ENCODE assay signal across 24 cellular contexts in the genomic region with DNA sequence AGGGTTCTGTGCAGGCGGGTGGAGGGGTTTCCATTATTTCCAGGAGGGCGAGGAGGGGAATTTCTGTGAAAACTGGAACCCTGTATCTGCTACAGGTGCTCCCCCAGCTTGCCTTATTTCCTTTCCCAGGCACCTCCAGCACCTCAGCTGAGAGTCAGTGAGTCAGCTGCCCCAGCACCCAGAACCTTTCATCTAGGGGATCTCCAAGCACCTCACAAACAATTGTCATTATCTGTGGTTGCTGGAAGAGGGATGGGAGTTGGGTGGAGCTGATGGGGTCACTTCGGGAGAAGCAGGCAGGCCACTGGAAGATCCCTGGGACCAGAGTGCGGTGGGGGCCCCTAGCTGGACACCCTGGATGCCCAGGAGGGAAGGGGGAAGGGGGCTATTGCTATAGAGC. TPM values are rescaled to one million over a fixed set of nuclear protein-coding genes. Genes with fewer than 3 reads are reported as not detected.
A peak's percentile ranks its signal among the peaks of the same experiment; 100 is the strongest.
DNase-seq lines count a peak whose midpoint lies in the region; ATAC-seq and TF ChIP-seq lines count a peak whose summit lies in the region.
"Had no signal": no experiment of that assay in that cellular context is flagged by ENCODE, and none has a peak within 500 bp of the region (broad histone marks: within the 10 kb centered on the region; RNA-seq: fewer than 3 reads in every experiment).

No MANE protein-coding gene starts in this region.

- DNase-seq in activated T-cell treated with anti-CD3 and anti-CD28 coated beads, Interleukin-2, amount 50 U/mL, for 4 hours = no peak
- DNase-seq in activated T-cell treated with anti-CD3 and anti-CD28 coated beads, Interleukin-2, amount 50 U/mL, for 48 hours = no peak
- DNase-seq in D341Med (ENCODE audit: low spot score) = peak; percentile 4
- no peak for DNase-seq in NT2/D1 (ENCODE audit: low read depth, low spot score)
- peak; percentile 46 for DNase-seq in epithelial cell of esophagus (ENCODE audit: low read depth)
- no peak for DNase-seq in BE2C
- no peak for DNase-seq in hypothalamus (lab: John Stamatoyannopoulos, UW)
- DNase-seq: AML-193, DND-41, Karpas-422, MG63, NCI-H1048, NCI-H1436, NCI-H1930, NCI-H345, NCI-H524 treated with DMSO at 0.1 percent for 48 hours, PC-3, RPMI8226, SHP77 treated with DMSO at 0.1 percent for 48 hours had no signal

- peak; percentile 39 to 63 for ATAC-seq in activated T-cell treated with anti-CD3 and anti-CD28 coated beads, Interleukin-2, amount 50 U/mL, for 4 hours
- no peak for ATAC-seq in GM21786 (IDR thresholded peaks at IDR 0.05; ENCODE audit: unreplicated experiment)
- ATAC-seq: GM23338, HCT116, PC-3 had no signal

- no peak for TF ChIP-seq CTCF in epithelial cell of esophagus (IDR thresholded peaks at IDR 0.05; ENCODE audit: insufficient read depth, low read depth, low read length, missing control alignments)
- TF ChIP-seq CTCF in BE2C (IDR thresholded peaks at IDR 0.05; ENCODE audit: low read depth, low read length) = no peak

- H3K4me3 Mint-ChIP-seq in activated T-cell treated with anti-CD3 and anti-CD28 coated beads, Interleukin-2, amount 50 U/mL, for 4 hours = no peak overlapping the region
- H3K4me3 Mint-ChIP-seq: CD14-positive monocyte, GM23338, IgD-negative memory B cell had no signal

- no peaks in the 10 kb centered on the region for H3K27me3 ChIP-seq in NT2/D1 (ENCODE audit: insufficient read depth, insufficient read length)
- H3K27me3 ChIP-seq in BE2C = no peaks in the 10 kb centered on the region

- no peaks in the 10 kb centered on the region for H3K9me3 Mint-ChIP-seq in activated T-cell treated with anti-CD3 and anti-CD28 coated beads, Interleukin-2, amount 50 U/mL, for 4 hours
- H3K9me3 Mint-ChIP-seq: GM23338, IgD-negative memory B cell had no signal

- peaks cover 19% of the 10 kb centered on the region for H3K27me3 Mint-ChIP-seq in activated T-cell treated with anti-CD3 and anti-CD28 coated beads, Interleukin-2, amount 50 U/mL, for 4 hours (ENCODE audit: low read depth)

- H3K36me3 ChIP-seq in NT2/D1 (ENCODE audit: insufficient read depth, insufficient read length, low read length) = no peaks in the 10 kb centered on the region
- no peaks in the 10 kb centered on the region for H3K36me3 ChIP-seq in BE2C
- H3K36me3 ChIP-seq: MG63 had no signal

- H3K9me3 ChIP-seq in NT2/D1 (ENCODE audit: insufficient read depth, low read length) (no peaks in the 10 kb centered on the region), BE2C (no peaks in the 10 kb centered on the region)
- H3K9me3 ChIP-seq: MG63 had no signal

- H3K36me3 Mint-ChIP-seq in activated T-cell treated with anti-CD3 and anti-CD28 coated beads, Interleukin-2, amount 50 U/mL, for 4 hours (ENCODE audit: insufficient read depth) = no peaks in the 10 kb centered on the region

- H3K4me3 ChIP-seq in NT2/D1 (ENCODE audit: insufficient read length, low read depth) (no peak overlapping the region), epithelial cell of esophagus (ENCODE audit: low read length) (no peak overlapping the region), BE2C (ENCODE audit: low read depth, low read length) (no peak overlapping the region)
- H3K4me3 ChIP-seq: GM23338, MG63 had no signal

- peaks cover 6% of the 10 kb centered on the region for H3K4me1 Mint-ChIP-seq in activated T-cell treated with anti-CD3 and anti-CD28 coated beads, Interleukin-2, amount 50 U/mL, for 4 hours (ENCODE audit: low read depth)

- peaks cover 10% of the 10 kb centered on the region for H3K4me1 ChIP-seq in NT2/D1 (ENCODE audit: insufficient read depth, insufficient read length)
- no peaks in the 10 kb centered on the region for H3K4me1 ChIP-seq in BE2C

- H3K9ac ChIP-seq in NT2/D1 (ENCODE audit: insufficient read length, low read depth) = peak overlapping the region; percentile 4

RNA-seq across cellular contexts. Expression of a gene that starts 10.0 kb away (rescaled TPM):
- 100 to 1,000 TPM; 245 to 297 (median 279) TPM for total RNA-seq in activated T-cell treated with anti-CD3 and anti-CD28 coated beads, Interleukin-2, amount 50 U/mL, for 4 hours
- polyA plus RNA-seq in BE2C (2012; ENCODE audit: insufficient read depth, insufficient read length, low read depth) = 176 TPM

RNA-seq across cellular contexts. Expression of a gene that starts 27.8 kb away (rescaled TPM):
- under 1 TPM in 1 of 3 donors, not detected in 2; 0.16 TPM for total RNA-seq in activated T-cell treated with anti-CD3 and anti-CD28 coated beads, Interleukin-2, amount 50 U/mL, for 4 hours
- polyA plus RNA-seq in BE2C (2012; ENCODE audit: insufficient read depth, insufficient read length, low read depth) = 9.4 TPM
- total RNA-seq: PC-3 had no signal
- polyA plus RNA-seq: CD14-positive monocyte, IgD-negative memory B cell had no signal

Comparison
In these comparisons a context has a peak if more than half of its experiments do, and no peak if none do; other contexts are left out.
1. DNase-seq: peak in D341Med (single experiment) and epithelial cell of esophagus (single experiment); none in activated T-cell treated with anti-CD3 and anti-CD28 coated beads, Interleukin-2, amount 50 U/mL, for 4 hours (single experiment), activated T-cell treated with anti-CD3 and anti-CD28 coated beads, Interleukin-2, amount 50 U/mL, for 48 hours (0 of 2), NT2/D1 (single experiment), BE2C (single experiment) and hypothalamus (0 of 51).